7 cellular contexts compared by ENCODE assay signal in the genomic region with DNA sequence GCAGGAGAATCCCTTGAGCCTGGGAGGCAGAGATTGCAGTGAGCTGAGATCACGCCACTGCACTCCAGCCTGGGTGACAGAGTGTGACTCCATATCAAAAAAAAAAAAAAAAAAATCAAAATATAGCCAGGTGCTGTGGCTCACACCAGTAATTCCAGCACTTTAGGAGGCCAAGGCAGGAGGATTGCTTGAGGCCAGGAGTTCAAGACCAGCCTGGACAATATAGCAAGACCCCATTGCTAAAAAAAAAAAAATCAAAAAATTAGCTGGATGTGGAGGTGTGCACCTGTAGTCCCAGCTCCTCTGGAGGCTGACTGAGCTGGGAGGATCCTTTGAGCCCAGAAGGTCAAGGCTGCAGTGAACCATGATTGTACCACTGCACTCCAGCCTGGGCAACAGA.
DNase-seq lines count a peak whose midpoint lies in the region; ATAC-seq, FAIRE-seq and TF ChIP-seq lines count a peak whose summit lies in the region.
"Not testable (repeated sequence)": the region's sequence is repeated elsewhere in the genome, so short reads cannot be mapped to it uniquely, and the experiment has no call there.

No MANE protein-coding gene starts in this region.

- H3K4me1 ChIP-seq in HEK293 (ENCODE audit: control insufficient read depth, insufficient read depth, low read length) (peaks cover 13% of the 10 kb centered on the region), K562 (replicated peaks in 1 of 2; ENCODE audit: control insufficient read depth in 2 of 2, insufficient read depth in 2 of 2, low read length in 2 of 2) (peaks cover 13 to 24% of the 10 kb centered on the region in 2 experiments; a peak in 3 of 5 replicates)
- not testable (repeated sequence) for H3K4me1 ChIP-seq in lower lobe of right lung

- not testable (repeated sequence) for TF ChIP-seq RAD21 in K562 (CRISPR knock-in tag; conservative IDR thresholded peaks at IDR 0.05 in 1 of 2, IDR thresholded peaks at IDR 0.05 in 1 of 2)

- not testable (repeated sequence) for DNase-seq in K562 (ENCODE audit: extremely low read depth in 1 of 4, low spot score in 3 of 4); natural killer cell treated with Interleukin-12 subunit alpha and Interleukin-12 subunit beta and Interleukin-15 and Interleukin-18, amount 100 ng/mL, for 72 hours (ENCODE audit: low spot score); stimulated activated naive B cell treated with anti-CD40 and anti-IgM and Interleukin-4, amounts not matched to agents 10 μg/mL and 1 μg/mL and 100 μg/mL, for 72 hours
- DNase-seq in chondrocyte (ENCODE audit: low spot score) (peak; percentile 4), lower lobe of right lung (peak; percentile 2)

- H3K27ac ChIP-seq in HEK293 (ENCODE audit: extremely low read depth, low read depth, low read length); K562 (ENCODE audit: extremely low read depth, low read depth, low read length); lower lobe of right lung: not testable (repeated sequence)

- TF ChIP-seq POLR2A in K562 (conservative IDR thresholded peaks at IDR 0.05): not testable (repeated sequence)

- H3K36me3 ChIP-seq in HEK293 (ENCODE audit: control insufficient read depth in 2 of 2, insufficient read depth in 1 of 2, low read length in 2 of 2); K562 (ENCODE audit: control insufficient read depth, insufficient read depth, low read length); lower lobe of right lung: not testable (repeated sequence)

- H4K20me1 ChIP-seq in K562 (replicated peaks; ENCODE audit: control insufficient read depth, insufficient read depth, low read length): not testable (repeated sequence)

- not testable (repeated sequence) for H3K4me3 ChIP-seq in HEK293 (ENCODE audit: low read depth, low read length); K562; lower lobe of right lung

- not testable (repeated sequence) for H3K9ac ChIP-seq in K562 (ENCODE audit: insufficient read depth in 1 of 2, low read depth in 2 of 2, low read length in 2 of 2)

- H3K27ac Mint-ChIP-seq in chondrocyte (ENCODE audit: unreplicated experiment): not testable (repeated sequence)
- peak overlapping the region; percentile 39 for H3K27ac Mint-ChIP-seq in dendritic cell treated with granulocyte-macrophage colony-stimulating factor and Interleukin-4, amounts not matched to agents 40 ng/mL and 50 ng/mL, for 4 days
- H3K27ac Mint-ChIP-seq in natural killer cell treated with Interleukin-12 subunit alpha and Interleukin-12 subunit beta and Interleukin-15 and Interleukin-18, amount 100 ng/mL, for 72 hours: peak overlapping the region in 1 of 2 donors; percentile 38
- H3K27ac Mint-ChIP-seq in stimulated activated naive B cell treated with anti-CD40 and anti-IgM and Interleukin-4, amounts not matched to agents 10 μg/mL and 1 μg/mL and 100 μg/mL, for 72 hours: peak overlapping the region; percentile 67

- H3K79me2 ChIP-seq in K562 (ENCODE audit: control insufficient read depth, insufficient read depth, low read length): not testable (repeated sequence)

- FAIRE-seq in K562 (lab: Jason Lieb, UNC): not testable (repeated sequence)

- H3K4me2 ChIP-seq in K562 (ENCODE audit: insufficient read depth, low read length): not testable (repeated sequence)

- not testable (repeated sequence) for H3K27me3 ChIP-seq in K562 (ENCODE audit: control insufficient read depth in 2 of 2, insufficient read depth in 2 of 2, low read length in 2 of 2); lower lobe of right lung (ENCODE audit: low read depth)

- H3K9me3 Mint-ChIP-seq in chondrocyte (ENCODE audit: low read depth); dendritic cell treated with granulocyte-macrophage colony-stimulating factor and Interleukin-4, amounts not matched to agents 40 ng/mL and 50 ng/mL, for 4 days; natural killer cell treated with Interleukin-12 subunit alpha and Interleukin-12 subunit beta and Interleukin-15 and Interleukin-18, amount 100 ng/mL, for 72 hours; stimulated activated naive B cell treated with anti-CD40 and anti-IgM and Interleukin-4, amounts not matched to agents 10 μg/mL and 1 μg/mL and 100 μg/mL, for 72 hours: not testable (repeated sequence)

- not testable (repeated sequence) for H3K9me1 ChIP-seq in K562 (ENCODE audit: control insufficient read depth, insufficient read depth, low read length)

- H3K36me3 Mint-ChIP-seq in chondrocyte (ENCODE audit: low read depth); dendritic cell treated with granulocyte-macrophage colony-stimulating factor and Interleukin-4, amounts not matched to agents 40 ng/mL and 50 ng/mL, for 4 days (ENCODE audit: low read depth); natural killer cell treated with Interleukin-12 subunit alpha and Interleukin-12 subunit beta and Interleukin-15 and Interleukin-18, amount 100 ng/mL, for 72 hours; stimulated activated naive B cell treated with anti-CD40 and anti-IgM and Interleukin-4, amounts not matched to agents 10 μg/mL and 1 μg/mL and 100 μg/mL, for 72 hours: not testable (repeated sequence)

- H3K27me3 Mint-ChIP-seq in chondrocyte (ENCODE audit: low read depth): peaks cover 22% of the 10 kb centered on the region
- H3K27me3 Mint-ChIP-seq in dendritic cell treated with granulocyte-macrophage colony-stimulating factor and Interleukin-4, amounts not matched to agents 40 ng/mL and 50 ng/mL, for 4 days: peaks cover 17% of the 10 kb centered on the region
- H3K27me3 Mint-ChIP-seq in natural killer cell treated with Interleukin-12 subunit alpha and Interleukin-12 subunit beta and Interleukin-15 and Interleukin-18, amount 100 ng/mL, for 72 hours: peaks cover 0 to 14% of the 10 kb centered on the region in 2 donors
- H3K27me3 Mint-ChIP-seq in stimulated activated naive B cell treated with anti-CD40 and anti-IgM and Interleukin-4, amounts not matched to agents 10 μg/mL and 1 μg/mL and 100 μg/mL, for 72 hours: peaks cover 17 to 32% of the 10 kb centered on the region in 2 donors

- WGBS in K562 (ENCODE audit: insufficient coverage, low coverage, missing lambda C conversion rate): 100% methylated on average over 1 of the region's 1 CpG

- H3K9me3 ChIP-seq in HEK293 (ENCODE audit: control insufficient read depth, insufficient read depth, low read depth, low read length); K562 (replicated peaks; ENCODE audit: control insufficient read depth, insufficient read depth, low read depth, low read length); lower lobe of right lung: not testable (repeated sequence)

- POLR2A ChIA-PET in HEK293 (lab: Yijun Ruan, JAX): not testable (repeated sequence)
- POLR2A ChIA-PET in K562 (lab: Yijun Ruan, JAX): interaction anchor here (0.6 to 0.7 kb wide), 2 partner anchors 8 to 80 kb away, joined by 3 to 4 read pairs; no protein-coding TSS in a partner anchor

- not testable (repeated sequence) for TF ChIP-seq EP300 in K562 (IDR thresholded peaks at IDR 0.05; ENCODE audit: low read length)

- H2AFZ ChIP-seq in K562 (ENCODE audit: low read depth, low read length): not testable (repeated sequence)

- not testable (repeated sequence) for BruUV-seq in K562 (replicated peaks; lab: Mats Ljungman, UMichigan)

- CTCF ChIA-PET in HEK293 (lab: Yijun Ruan, JAX): interaction anchor here (0.6 to 1.4 kb wide), 6 partner anchors 9 to 177 kb away, joined by 3 to 11 read pairs (median 4); no protein-coding TSS in a partner anchor
- CTCF ChIA-PET in K562 (lab: Yijun Ruan, JAX; ENCODE audit: low intra/inter-chr PET ratio): not testable (repeated sequence)

- in situ Hi-C loops in K562 (cut with MboI): not testable (repeated sequence)

- intact Hi-C loops in K562 (cut with micrococcal nuclease); dendritic cell treated with granulocyte-macrophage colony-stimulating factor and Interleukin-4, amounts not matched to agents 40 ng/mL and 50 ng/mL, for 4 days (cut with micrococcal nuclease); lower lobe of right lung (cut with DNase I): not testable (repeated sequence)

- not testable (repeated sequence) for TF ChIP-seq CTCF in HEK293 (tag by site-specific recombination; IDR thresholded peaks at IDR 0.05); K562 (IDR thresholded peaks at IDR 0.05 in 2 of 3, conservative IDR thresholded peaks at IDR 0.05 in 1 of 3; ENCODE audit: insufficient read depth in 2 of 3, low read depth in 1 of 3, low read length in 3 of 3); chondrocyte (IDR thresholded peaks at IDR 0.05); lower lobe of right lung (IDR thresholded peaks at IDR 0.05)

- not testable (repeated sequence) for H3K4me1 Mint-ChIP-seq in chondrocyte (ENCODE audit: low read depth)
- H3K4me1 Mint-ChIP-seq in dendritic cell treated with granulocyte-macrophage colony-stimulating factor and Interleukin-4, amounts not matched to agents 40 ng/mL and 50 ng/mL, for 4 days (ENCODE audit: low read depth): peaks cover 27% of the 10 kb centered on the region
- peaks cover 20 to 52% of the 10 kb centered on the region in 2 donors for H3K4me1 Mint-ChIP-seq in natural killer cell treated with Interleukin-12 subunit alpha and Interleukin-12 subunit beta and Interleukin-15 and Interleukin-18, amount 100 ng/mL, for 72 hours (ENCODE audit: low read depth in 2 of 2)
- peaks cover 8 to 20% of the 10 kb centered on the region in 2 donors for H3K4me1 Mint-ChIP-seq in stimulated activated naive B cell treated with anti-CD40 and anti-IgM and Interleukin-4, amounts not matched to agents 10 μg/mL and 1 μg/mL and 100 μg/mL, for 72 hours

- H3K4me3 Mint-ChIP-seq in chondrocyte (ENCODE audit: unreplicated experiment); dendritic cell treated with granulocyte-macrophage colony-stimulating factor and Interleukin-4, amounts not matched to agents 40 ng/mL and 50 ng/mL, for 4 days; stimulated activated naive B cell treated with anti-CD40 and anti-IgM and Interleukin-4, amounts not matched to agents 10 μg/mL and 1 μg/mL and 100 μg/mL, for 72 hours: not testable (repeated sequence)
- H3K4me3 Mint-ChIP-seq in natural killer cell treated with Interleukin-12 subunit alpha and Interleukin-12 subunit beta and Interleukin-15 and Interleukin-18, amount 100 ng/mL, for 72 hours: peak overlapping the region; percentile 8

- ATAC-seq in K562; lower lobe of right lung; natural killer cell treated with Interleukin-12 subunit alpha and Interleukin-12 subunit beta and Interleukin-15 and Interleukin-18, amount 100 ng/mL, for 72 hours; stimulated activated naive B cell treated with anti-CD40 and anti-IgM and Interleukin-4, amounts not matched to agents 10 μg/mL and 1 μg/mL and 100 μg/mL, for 72 hours (replicated peaks): not testable (repeated sequence)
